Comparison of ENCODE assay signal across 8 cellular contexts in genomic region chr7:157337316-157338149, GRCh38.
DNase-seq lines count a peak whose midpoint lies in the region; ATAC-seq and TF ChIP-seq lines count a peak whose summit lies in the region.

No MANE protein-coding gene starts in this region.

- no peaks in the 10 kb centered on the region for H3K27me3 ChIP-seq in brain microvascular endothelial cell (replicated peaks)

- in situ Hi-C loops in brain microvascular endothelial cell (cut with HindIII; ENCODE audit: low pct_ligation_motif_present, low sequenced_read_pairs), result no loop called here

- H3K4me3 ChIP-seq in brain microvascular endothelial cell (ENCODE audit: low read depth, low read length), result peak overlapping the region; percentile 73

- H3K27ac ChIP-seq in brain microvascular endothelial cell, result peak overlapping the region; percentile 97

- no peaks in the 10 kb centered on the region for H3K36me3 ChIP-seq in brain microvascular endothelial cell (replicated peaks)

- DNase-seq in COLO668 (lab: John Stamatoyannopoulos, UW; ENCODE audit: unreplicated experiment) (peak; percentile 68), HPDE6-E6E7 (ENCODE audit: extremely low spot score) (peak; percentile 46), UCSD-AML1 (lab: John Stamatoyannopoulos, UW; ENCODE audit: unreplicated experiment) (peak; percentile 33), brain microvascular endothelial cell (peak; percentile 50), islet precursor cell (peak; percentile 72), iPS-NIHi7 (ENCODE audit: extremely low spot score) (no peak)
- DNase-seq in stimulated activated CD4-positive, alpha-beta T cell treated with anti-CD3 and anti-CD28 coated beads, Interleukin-15, amount 100 ng/mL, for 24 hours, result peak; percentile 84

- TF ChIP-seq CTCF in brain microvascular endothelial cell (IDR thresholded peaks at IDR 0.05; ENCODE audit: low read depth, low read length, missing control alignments), result no peak

- peak; percentile 35 for ATAC-seq in GM19467 (IDR thresholded peaks at IDR 0.05; ENCODE audit: unreplicated experiment)
